In the genomic region with DNA sequence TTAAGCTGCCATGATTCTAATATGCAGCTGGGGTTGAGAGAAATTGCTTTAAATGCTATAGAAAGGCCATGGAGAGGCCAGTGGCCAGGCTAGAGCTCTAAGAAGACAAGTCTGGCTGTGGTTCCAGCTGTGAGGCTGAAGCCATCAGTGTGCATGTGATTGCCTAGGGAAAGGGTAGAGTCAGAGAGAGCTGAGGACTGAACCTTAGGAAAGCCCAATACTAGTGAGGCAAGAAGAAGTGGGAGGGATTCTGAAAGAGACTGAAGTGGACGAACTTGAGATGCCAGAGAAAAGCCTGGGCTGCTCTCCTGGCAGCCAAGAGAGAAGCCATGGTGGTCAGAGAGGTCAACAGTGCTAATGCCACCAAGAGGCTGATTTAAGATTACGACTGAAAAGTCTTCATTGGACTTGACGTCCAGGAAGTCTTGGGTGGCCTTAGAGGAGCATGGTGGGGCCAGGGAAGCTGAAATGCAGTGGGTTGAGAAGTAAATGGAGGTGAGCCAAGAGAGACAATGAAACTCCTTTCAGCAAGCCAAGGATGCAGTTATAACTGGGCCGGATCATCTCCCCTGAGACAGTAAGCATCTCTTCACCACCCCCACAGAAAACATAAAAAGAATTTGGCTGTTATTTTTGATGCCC, we compare ENCODE assay signal across 16 cellular contexts.
A peak's percentile ranks its signal among the peaks of the same experiment; 100 is the strongest.
DNase-seq lines count a peak whose midpoint lies in the region; ATAC-seq, FAIRE-seq and TF ChIP-seq lines count a peak whose summit lies in the region.
"Had no signal": no experiment of that assay in that cellular context is flagged by ENCODE, and none has a peak within 500 bp of the region (broad histone marks: within the 10 kb centered on the region; RNA-seq: fewer than 3 reads in every experiment).

No MANE protein-coding gene starts in this region.

- peak overlapping the region; percentile 8; the same call in 1 of the 2 replicates for H3K4me2 ChIP-seq in BLaER1
- H3K4me2 ChIP-seq in mesenchymal stem cell (ENCODE audit: low read length, poor library complexity, severe bottlenecking), result no peak overlapping the region

- peak; percentile 40 for FAIRE-seq in bronchial epithelial cell (lab: Jason Lieb, UNC)
- FAIRE-seq: GM12878, GM18507 had no signal

- no peaks in the 10 kb centered on the region for H3K36me3 ChIP-seq in BLaER1
- H3K36me3 ChIP-seq in bronchial epithelial cell (ENCODE audit: control insufficient read depth, insufficient read depth, low read length), result no peaks in the 10 kb centered on the region
- no peaks in the 10 kb centered on the region for H3K36me3 ChIP-seq in mesenchymal stem cell (ENCODE audit: control insufficient read depth in 1 of 2, insufficient read depth in 2 of 2, low read depth in 1 of 2, low read length in 2 of 2)

- H3K4me1 ChIP-seq in BLaER1, result peaks cover 15% of the 10 kb centered on the region
- peaks cover 19% of the 10 kb centered on the region for H3K4me1 ChIP-seq in mesenchymal stem cell (ENCODE audit: control insufficient read depth, insufficient read depth, low read depth, low read length)
- H3K4me1 ChIP-seq: Caco-2 had no signal

- no peak overlapping the region for H3K27ac ChIP-seq in BLaER1
- H3K27ac ChIP-seq in mesenchymal stem cell (ENCODE audit: low read length, poor library complexity, severe bottlenecking), result no peak overlapping the region
- H3K27ac ChIP-seq: GM23248 had no signal

- no peak overlapping the region for H2BK15ac ChIP-seq in mesenchymal stem cell (ENCODE audit: low read depth, poor library complexity, severe bottlenecking)

- DNase-seq in bronchial epithelial cell (ENCODE audit: low read depth) (no peak), mesenchymal stem cell (no peak), skeletal muscle cell (ENCODE audit: low read depth) (peak; percentile 56), DMS114 treated with DMSO at 0.1 percent for 48 hours (lab: John Stamatoyannopoulos, UW; ENCODE audit: unreplicated experiment) (no peak)
- no peak for DNase-seq in activated effector memory CD4-positive, alpha-beta T cell treated with anti-CD3 and anti-CD28 coated beads, Interleukin-2, amount 50 U/mL, for 16 hours
- DNase-seq: 8988T; ACHN; Caco-2; CD8-positive, alpha-beta memory T cell; H7; KG1 had no signal

- H4K20me1 ChIP-seq in BLaER1, result no peaks in the 10 kb centered on the region

- H3K4ac ChIP-seq in mesenchymal stem cell (ENCODE audit: low read depth in 1 of 2, low read length in 2 of 2), result no peak overlapping the region

- no peak overlapping the region for H2AFZ ChIP-seq in mesenchymal stem cell (ENCODE audit: low read depth, low read length)
- H2AFZ ChIP-seq: GM23248 had no signal

- H2BK5ac ChIP-seq in mesenchymal stem cell (ENCODE audit: low read depth, low read length, poor library complexity, severe bottlenecking), result no peak overlapping the region

- H3K9ac ChIP-seq in BLaER1, result no peak overlapping the region
- H3K9ac ChIP-seq in mesenchymal stem cell (ENCODE audit: low read length), result no peak overlapping the region
- H3K9ac ChIP-seq: GM23248 had no signal

- H2AK5ac ChIP-seq in mesenchymal stem cell (ENCODE audit: low read length, severe bottlenecking), result peak overlapping the region; percentile 29

- no peaks in the 10 kb centered on the region for H3K79me1 ChIP-seq in mesenchymal stem cell (replicated peaks; ENCODE audit: low read length, poor library complexity, severe bottlenecking)

- H3K14ac ChIP-seq in mesenchymal stem cell (ENCODE audit: low read length in 2 of 2), result no peak overlapping the region

- peaks cover 21% of the 10 kb centered on the region for H3K27me3 ChIP-seq in BLaER1
- H3K27me3 ChIP-seq in bronchial epithelial cell (ENCODE audit: control insufficient read depth, insufficient read depth, low read length), result peaks cover 27% of the 10 kb centered on the region
- H3K27me3 ChIP-seq in mesenchymal stem cell (ENCODE audit: control insufficient read depth in 1 of 2, insufficient read depth in 1 of 2, low read length in 2 of 2), result peaks cover 20 to 91% of the 10 kb centered on the region in 2 experiments

- H4K8ac ChIP-seq in mesenchymal stem cell (ENCODE audit: low read length), result no peak overlapping the region

- no peak for TF ChIP-seq CTCF in bronchial epithelial cell (IDR thresholded peaks at IDR 0.05; ENCODE audit: insufficient read depth, low read length, severe bottlenecking)

- H2BK120ac ChIP-seq in mesenchymal stem cell (ENCODE audit: low read depth, low read length), result no peak overlapping the region

- no peak overlapping the region for H3K18ac ChIP-seq in mesenchymal stem cell (ENCODE audit: low read depth in 1 of 2, low read length in 2 of 2)

- 70% methylated on average over 4 of the region's 4 CpGs for WGBS in mesenchymal stem cell

- no peak overlapping the region for H2BK12ac ChIP-seq in mesenchymal stem cell (ENCODE audit: low read length in 2 of 2)

- ATAC-seq in HG02610 (IDR thresholded peaks at IDR 0.05; ENCODE audit: unreplicated experiment), result no peak
- ATAC-seq: GM12878 had no signal

- H3K9me3 ChIP-seq in BLaER1, result peaks cover 32% of the 10 kb centered on the region
- H3K9me3 ChIP-seq in mesenchymal stem cell (ENCODE audit: control insufficient read depth, low read length), result no peaks in the 10 kb centered on the region
- H3K9me3 ChIP-seq: Caco-2 had no signal

- H3K4me3 ChIP-seq in BLaER1 (no peak overlapping the region), bronchial epithelial cell (ENCODE audit: low read depth, low read length) (no peak overlapping the region), mesenchymal stem cell (ENCODE audit: insufficient read depth in 1 of 2, low read depth in 1 of 2, low read length in 2 of 2) (no peak overlapping the region), skeletal muscle cell (ENCODE audit: low read depth, low read length) (no peak overlapping the region)
- H3K4me3 ChIP-seq: GM12878, GM23248 had no signal

- no peak overlapping the region for H4K91ac ChIP-seq in mesenchymal stem cell (ENCODE audit: low read length)

- H3K23ac ChIP-seq in mesenchymal stem cell (ENCODE audit: low read length in 2 of 2), result no peak overlapping the region
